8 cellular contexts compared by ENCODE assay signal in genomic region chr14:100383727-100384158, GRCh38. TPM values are rescaled to one million over a fixed set of nuclear protein-coding genes. Genes with fewer than 3 reads are reported as not detected.
DNase-seq lines count a peak whose midpoint lies in the region; ATAC-seq, FAIRE-seq and TF ChIP-seq lines count a peak whose summit lies in the region.

No MANE protein-coding gene starts in this region.

- peak; percentile 72 for FAIRE-seq in GM18507 (lab: Jason Lieb, UNC)

- H3K9me3 ChIP-seq in AG04450 (ENCODE audit: control insufficient read depth, insufficient read depth, low read length) (no peaks in the 10 kb centered on the region; the same call in 1 of the 2 replicates), RWPE2 (ENCODE audit: severe bottlenecking) (no peaks in the 10 kb centered on the region), cardiac muscle cell (ENCODE audit: low read depth) (no peaks in the 10 kb centered on the region)

- TF ChIP-seq CTCF in AG04450 (IDR thresholded peaks at IDR 0.05; ENCODE audit: low read depth, low read length) (peak; percentile 84), RWPE2 (IDR thresholded peaks at IDR 0.05; ENCODE audit: poor library complexity, severe bottlenecking) (peak; percentile 94), cardiac muscle cell (IDR thresholded peaks at IDR 0.05; ENCODE audit: low read depth, low read length) (peak; percentile 80)

- H3K27me3 Mint-ChIP-seq in activated naive CD4-positive, alpha-beta T cell treated with anti-CD3 and anti-CD28 coated beads, Interleukin-2, amount 10 ng/mL, durations not matched to agents 7 days and 5 days: no peaks in the 10 kb centered on the region

- H3K4me3 ChIP-seq in AG04450 (ENCODE audit: low read depth, low read length) (no peak overlapping the region), RWPE2 (ENCODE audit: severe bottlenecking) (no peak overlapping the region), cardiac muscle cell (no peak overlapping the region)

- H3K4me3 Mint-ChIP-seq in activated naive CD4-positive, alpha-beta T cell treated with anti-CD3 and anti-CD28 coated beads, Interleukin-2, amount 10 ng/mL, durations not matched to agents 7 days and 5 days: no peak overlapping the region

- no peaks in the 10 kb centered on the region for H3K9me3 Mint-ChIP-seq in activated naive CD4-positive, alpha-beta T cell treated with anti-CD3 and anti-CD28 coated beads, Interleukin-2, amount 10 ng/mL, durations not matched to agents 7 days and 5 days

- H3K36me3 ChIP-seq in RWPE2 (ENCODE audit: low read depth) (peaks cover 6% of the 10 kb centered on the region), cardiac muscle cell (no peaks in the 10 kb centered on the region)

- H3K27ac Mint-ChIP-seq in activated naive CD4-positive, alpha-beta T cell treated with anti-CD3 and anti-CD28 coated beads, Interleukin-2, amount 10 ng/mL, durations not matched to agents 7 days and 5 days: no peak overlapping the region

- peak; percentile 67 for ATAC-seq in RWPE2 (ENCODE audit: low read depth)
- no peak for ATAC-seq in HG03108 (IDR thresholded peaks at IDR 0.05; ENCODE audit: unreplicated experiment)

- peaks cover 25% of the 10 kb centered on the region for H3K4me1 ChIP-seq in RWPE2 (ENCODE audit: insufficient read depth, poor library complexity, severe bottlenecking)
- H3K4me1 ChIP-seq in cardiac muscle cell (ENCODE audit: low read depth): peaks cover 5% of the 10 kb centered on the region

- no peaks in the 10 kb centered on the region for H3K27me3 ChIP-seq in AG04450 (ENCODE audit: control insufficient read depth, insufficient read depth, low read length)
- no peaks in the 10 kb centered on the region for H3K27me3 ChIP-seq in RWPE2 (ENCODE audit: insufficient read depth, poor library complexity, severe bottlenecking)
- H3K27me3 ChIP-seq in cardiac muscle cell: no peaks in the 10 kb centered on the region

- H3K4me1 Mint-ChIP-seq in activated naive CD4-positive, alpha-beta T cell treated with anti-CD3 and anti-CD28 coated beads, Interleukin-2, amount 10 ng/mL, durations not matched to agents 7 days and 5 days: peaks cover 19% of the 10 kb centered on the region

- POLR2A ChIA-PET in AG04450 (lab: Yijun Ruan, JAX): no interaction called here

- DNase-seq in AG04450 (ENCODE audit: low read depth, low spot score): no peak
- DNase-seq in GM18507 (ENCODE audit: extremely low spot score, insufficient read length, low read depth): no peak
- peak; percentile 17 for DNase-seq in KG1 (lab: John Stamatoyannopoulos, UW)
- no peak for DNase-seq in RWPE2 (ENCODE audit: low spot score)
- peak; percentile 76 for DNase-seq in activated naive CD4-positive, alpha-beta T cell treated with anti-CD3 and anti-CD28 coated beads, Interleukin-2, amount 10 ng/mL, durations not matched to agents 7 days and 5 days
- DNase-seq in cardiac muscle cell (ENCODE audit: low read depth in 1 of 2, low spot score in 1 of 2): peak; percentile 66 to 83
- peak; percentile 54 for DNase-seq in putamen (ENCODE audit: low spot score)

- H3K36me3 Mint-ChIP-seq in activated naive CD4-positive, alpha-beta T cell treated with anti-CD3 and anti-CD28 coated beads, Interleukin-2, amount 10 ng/mL, durations not matched to agents 7 days and 5 days: peaks cover 2% of the 10 kb centered on the region

- no peak overlapping the region for H3K27ac ChIP-seq in AG04450 (ENCODE audit: low read depth, low read length)
- peak overlapping the region; percentile 69 for H3K27ac ChIP-seq in RWPE2 (ENCODE audit: poor library complexity, severe bottlenecking)
- no peak overlapping the region for H3K27ac ChIP-seq in cardiac muscle cell

- CTCF ChIA-PET in AG04450 (lab: Charles Lee): interaction anchor here (0.5 to 8.0 kb wide), 15 partner anchors 11 to 1244 kb away, joined by 3 to 150 read pairs (median 6); no protein-coding TSS in a partner anchor
- CTCF ChIA-PET in activated naive CD4-positive, alpha-beta T cell treated with anti-CD3 and anti-CD28 coated beads, Interleukin-2, amount 10 ng/mL, durations not matched to agents 7 days and 5 days (lab: Charles Lee): interaction anchor here (0.9 to 9.6 kb wide), 14 partner anchors 11 to 277 kb away, joined by 3 to 160 read pairs (median 6); no protein-coding TSS in a partner anchor

RNA-seq across cellular contexts. Expression of gene WDR25, which starts 7.5 kb away (rescaled TPM):
- polyA plus RNA-seq in AG04450 (2011; rRNA removed) (16.0 and 16.8 TPM in 2 replicates), cardiac muscle cell (14.1 and 22.0 TPM in 2 replicates)
- 10.6 and 17.5 TPM in 2 replicates for polyA minus RNA-seq in AG04450 (2011; rRNA and poly(A)+ RNA removed)
- 13.1 and 17.2 TPM in 2 replicates for total RNA-seq in cardiac muscle cell

Comparison
In these comparisons a context has a peak if more than half of its experiments do, and no peak if none do; other contexts are left out.
1. DNase-seq: peak in KG1 (single experiment), activated naive CD4-positive, alpha-beta T cell treated with anti-CD3 and anti-CD28 coated beads, Interleukin-2, amount 10 ng/mL, durations not matched to agents 7 days and 5 days (single experiment), cardiac muscle cell (2 of 2) and putamen (single experiment); none in AG04450 (single experiment), GM18507 (single experiment) and RWPE2 (single experiment).
2. Peak in every context shown above with its lines, with median percentiles within 50 percentile points of each other: CTCF ChIP-seq.